In genomic region chr16:17316005-17316404, GRCh38 we compare ENCODE assay signal across 18 cellular contexts.
"Had no signal": no experiment of that assay in that cellular context is flagged by ENCODE, and none has a peak within 500 bp of the region (broad histone marks: within the 10 kb centered on the region; RNA-seq: fewer than 3 reads in every experiment).

No MANE protein-coding gene starts in this region.

- H3K36me3 ChIP-seq: cardiac muscle cell, heart right ventricle, neural progenitor cell, tibial artery had no signal

- H3K27me3 Mint-ChIP-seq: activated CD4-positive, alpha-beta T cell treated with anti-CD3 and anti-CD28 coated beads, Interleukin-2, amount 10 ng/mL, durations not matched to agents 24 days and 14 days; activated naive CD4-positive, alpha-beta T cell treated with anti-CD3 and anti-CD28 coated beads, Interleukin-2, amount 50 U/mL, for 24 hours had no signal

- H3K9ac ChIP-seq: neural progenitor cell had no signal

- DNase-seq: activated CD4-positive, alpha-beta T cell treated with anti-CD3 and anti-CD28 coated beads, Interleukin-2, amount 10 ng/mL, durations not matched to agents 24 days and 14 days; activated gamma-delta T cell treated with Interleukin-2 at 50 U/mL for 16 hours; activated T-cell treated with anti-CD3 and anti-CD28 coated beads, Interleukin-2, amount 50 U/mL, for 1 hour; anterior cingulate cortex; body of pancreas; heart right ventricle; left colon; mesenchymal stem cell; stimulated activated CD4-positive, alpha-beta T cell treated with anti-CD3 and anti-CD28 coated beads, Interleukin-4, amount 100 ng/mL, for 24 hours; stimulated activated naive CD8-positive, alpha-beta T cell treated with anti-CD3 and anti-CD28 coated beads, Interleukin-15, Interleukin-2, amounts not matched to agents 100 U/mL and 50 U/mL, for 24 hours; tibial artery had no signal

- H3K27ac Mint-ChIP-seq: activated CD4-positive, alpha-beta T cell treated with anti-CD3 and anti-CD28 coated beads, Interleukin-2, amount 10 ng/mL, durations not matched to agents 24 days and 14 days; activated naive CD4-positive, alpha-beta T cell treated with anti-CD3 and anti-CD28 coated beads, Interleukin-2, amount 50 U/mL, for 24 hours; neural progenitor cell had no signal

- H3K9me3 ChIP-seq: body of pancreas, heart right ventricle, tibial artery had no signal

- H3K4me1 ChIP-seq: neural progenitor cell had no signal

- H3K4me2 ChIP-seq: neural progenitor cell had no signal

- H3K9me3 Mint-ChIP-seq: activated CD4-positive, alpha-beta T cell treated with anti-CD3 and anti-CD28 coated beads, Interleukin-2, amount 10 ng/mL, durations not matched to agents 24 days and 14 days; activated naive CD4-positive, alpha-beta T cell treated with anti-CD3 and anti-CD28 coated beads, Interleukin-2, amount 50 U/mL, for 24 hours; neural progenitor cell; T-helper 2 cell treated with Interferon-gamma antibody and Interleukin-4, amounts not matched to agents 5 μg/mL and 100 μg/mL, for 36 hours had no signal

- H3K4me3 ChIP-seq: body of pancreas, cardiac muscle cell, heart right ventricle, neural progenitor cell, tibial artery had no signal

- H3K27ac ChIP-seq: body of pancreas, cardiac muscle cell, epithelial cell of prostate, heart right ventricle, neural progenitor cell, tibial artery, VCaP had no signal

- H3K27me3 ChIP-seq: body of pancreas, cardiac muscle cell, heart right ventricle, neural progenitor cell, tibial artery had no signal

- ATAC-seq: activated CD4-positive, CD25-positive, alpha-beta regulatory T cell treated with anti-CD3 and anti-CD28 coated beads, Interleukin-2, amount 50 U/mL, for 24 hours; body of pancreas; heart right ventricle; left colon; stimulated activated naive CD8-positive, alpha-beta T cell treated with anti-CD3 and anti-CD28 coated beads, Interleukin-15, Interleukin-2, amounts not matched to agents 100 U/mL and 50 U/mL, for 24 hours had no signal

- H3K36me3 Mint-ChIP-seq: activated naive CD4-positive, alpha-beta T cell treated with anti-CD3 and anti-CD28 coated beads, Interleukin-2, amount 50 U/mL, for 24 hours; neural progenitor cell had no signal

- H3K4me3 Mint-ChIP-seq: activated CD4-positive, alpha-beta T cell treated with anti-CD3 and anti-CD28 coated beads, Interleukin-2, amount 10 ng/mL, durations not matched to agents 24 days and 14 days; activated naive CD4-positive, alpha-beta T cell treated with anti-CD3 and anti-CD28 coated beads, Interleukin-2, amount 50 U/mL, for 24 hours; neural progenitor cell; T-helper 2 cell treated with Interferon-gamma antibody and Interleukin-4, amounts not matched to agents 5 μg/mL and 100 μg/mL, for 36 hours had no signal
